In the genomic region with DNA sequence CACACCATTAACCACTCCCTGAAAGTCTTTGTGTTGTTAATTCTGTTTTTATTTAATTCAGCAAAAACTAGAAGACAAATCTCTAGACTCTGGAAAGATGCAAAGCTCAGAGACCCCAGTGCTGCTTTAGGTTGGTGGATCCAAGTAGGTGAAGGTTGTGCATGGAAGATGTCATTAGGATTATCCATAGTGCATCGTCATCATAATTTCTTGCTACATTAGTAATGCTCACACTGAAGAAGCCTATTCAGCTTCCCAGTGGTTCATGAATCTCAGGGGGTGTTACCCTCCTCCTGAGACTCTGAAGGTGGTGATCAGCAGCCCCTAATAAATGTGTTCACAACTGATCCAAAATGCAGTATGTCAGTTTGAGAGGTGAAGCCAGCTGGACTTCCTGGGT, we compare ENCODE assay signal across 3 cellular contexts.
TF ChIP-seq lines count a peak whose summit lies in the region.

No MANE protein-coding gene starts in this region.

TF ChIP-seq in A549, 52 proteins besides CTCF, POLR2A, EP300 and RAD21 (continued from another document):
- TF ChIP-seq, protein P1, sequence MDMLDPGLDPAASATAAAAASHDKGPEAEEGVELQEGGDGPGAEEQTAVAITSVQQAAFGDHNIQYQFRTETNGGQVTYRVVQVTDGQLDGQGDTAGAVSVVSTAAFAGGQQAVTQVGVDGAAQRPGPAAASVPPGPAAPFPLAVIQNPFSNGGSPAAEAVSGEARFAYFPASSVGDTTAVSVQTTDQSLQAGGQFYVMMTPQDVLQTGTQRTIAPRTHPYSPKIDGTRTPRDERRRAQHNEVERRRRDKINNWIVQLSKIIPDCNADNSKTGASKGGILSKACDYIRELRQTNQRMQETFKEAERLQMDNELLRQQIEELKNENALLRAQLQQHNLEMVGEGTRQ (IDR thresholded peaks at IDR 0.05): no peak

TF ChIP-seq in GM23338, 12 proteins besides CTCF, POLR2A, EP300 and RAD21 (continued from another document and continues in another):
- TF ChIP-seq, protein P2, sequence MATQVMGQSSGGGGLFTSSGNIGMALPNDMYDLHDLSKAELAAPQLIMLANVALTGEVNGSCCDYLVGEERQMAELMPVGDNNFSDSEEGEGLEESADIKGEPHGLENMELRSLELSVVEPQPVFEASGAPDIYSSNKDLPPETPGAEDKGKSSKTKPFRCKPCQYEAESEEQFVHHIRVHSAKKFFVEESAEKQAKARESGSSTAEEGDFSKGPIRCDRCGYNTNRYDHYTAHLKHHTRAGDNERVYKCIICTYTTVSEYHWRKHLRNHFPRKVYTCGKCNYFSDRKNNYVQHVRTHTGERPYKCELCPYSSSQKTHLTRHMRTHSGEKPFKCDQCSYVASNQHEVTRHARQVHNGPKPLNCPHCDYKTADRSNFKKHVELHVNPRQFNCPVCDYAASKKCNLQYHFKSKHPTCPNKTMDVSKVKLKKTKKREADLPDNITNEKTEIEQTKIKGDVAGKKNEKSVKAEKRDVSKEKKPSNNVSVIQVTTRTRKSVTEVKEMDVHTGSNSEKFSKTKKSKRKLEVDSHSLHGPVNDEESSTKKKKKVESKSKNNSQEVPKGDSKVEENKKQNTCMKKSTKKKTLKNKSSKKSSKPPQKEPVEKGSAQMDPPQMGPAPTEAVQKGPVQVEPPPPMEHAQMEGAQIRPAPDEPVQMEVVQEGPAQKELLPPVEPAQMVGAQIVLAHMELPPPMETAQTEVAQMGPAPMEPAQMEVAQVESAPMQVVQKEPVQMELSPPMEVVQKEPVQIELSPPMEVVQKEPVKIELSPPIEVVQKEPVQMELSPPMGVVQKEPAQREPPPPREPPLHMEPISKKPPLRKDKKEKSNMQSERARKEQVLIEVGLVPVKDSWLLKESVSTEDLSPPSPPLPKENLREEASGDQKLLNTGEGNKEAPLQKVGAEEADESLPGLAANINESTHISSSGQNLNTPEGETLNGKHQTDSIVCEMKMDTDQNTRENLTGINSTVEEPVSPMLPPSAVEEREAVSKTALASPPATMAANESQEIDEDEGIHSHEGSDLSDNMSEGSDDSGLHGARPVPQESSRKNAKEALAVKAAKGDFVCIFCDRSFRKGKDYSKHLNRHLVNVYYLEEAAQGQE (IDR thresholded peaks at IDR 0.05; ENCODE audit: unreplicated experiment): no peak
- TF ChIP-seq POLR2AphosphoS5 (IDR thresholded peaks at IDR 0.05; ENCODE audit: low read depth) (no peak), CREB1 (CRISPR knock-in tag; IDR thresholded peaks at IDR 0.05; ENCODE audit: low read depth) (no peak), STAT1 (IDR thresholded peaks at IDR 0.05; ENCODE audit: unreplicated experiment) (no peak), EZH2 (IDR thresholded peaks at IDR 0.05; ENCODE audit: low read depth, unreplicated experiment) (no peak)
- TF ChIP-seq, protein P3, sequence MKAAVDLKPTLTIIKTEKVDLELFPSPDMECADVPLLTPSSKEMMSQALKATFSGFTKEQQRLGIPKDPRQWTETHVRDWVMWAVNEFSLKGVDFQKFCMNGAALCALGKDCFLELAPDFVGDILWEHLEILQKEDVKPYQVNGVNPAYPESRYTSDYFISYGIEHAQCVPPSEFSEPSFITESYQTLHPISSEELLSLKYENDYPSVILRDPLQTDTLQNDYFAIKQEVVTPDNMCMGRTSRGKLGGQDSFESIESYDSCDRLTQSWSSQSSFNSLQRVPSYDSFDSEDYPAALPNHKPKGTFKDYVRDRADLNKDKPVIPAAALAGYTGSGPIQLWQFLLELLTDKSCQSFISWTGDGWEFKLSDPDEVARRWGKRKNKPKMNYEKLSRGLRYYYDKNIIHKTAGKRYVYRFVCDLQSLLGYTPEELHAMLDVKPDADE (IDR thresholded peaks at IDR 0.05): no peak
- TF ChIP-seq, protein P4, sequence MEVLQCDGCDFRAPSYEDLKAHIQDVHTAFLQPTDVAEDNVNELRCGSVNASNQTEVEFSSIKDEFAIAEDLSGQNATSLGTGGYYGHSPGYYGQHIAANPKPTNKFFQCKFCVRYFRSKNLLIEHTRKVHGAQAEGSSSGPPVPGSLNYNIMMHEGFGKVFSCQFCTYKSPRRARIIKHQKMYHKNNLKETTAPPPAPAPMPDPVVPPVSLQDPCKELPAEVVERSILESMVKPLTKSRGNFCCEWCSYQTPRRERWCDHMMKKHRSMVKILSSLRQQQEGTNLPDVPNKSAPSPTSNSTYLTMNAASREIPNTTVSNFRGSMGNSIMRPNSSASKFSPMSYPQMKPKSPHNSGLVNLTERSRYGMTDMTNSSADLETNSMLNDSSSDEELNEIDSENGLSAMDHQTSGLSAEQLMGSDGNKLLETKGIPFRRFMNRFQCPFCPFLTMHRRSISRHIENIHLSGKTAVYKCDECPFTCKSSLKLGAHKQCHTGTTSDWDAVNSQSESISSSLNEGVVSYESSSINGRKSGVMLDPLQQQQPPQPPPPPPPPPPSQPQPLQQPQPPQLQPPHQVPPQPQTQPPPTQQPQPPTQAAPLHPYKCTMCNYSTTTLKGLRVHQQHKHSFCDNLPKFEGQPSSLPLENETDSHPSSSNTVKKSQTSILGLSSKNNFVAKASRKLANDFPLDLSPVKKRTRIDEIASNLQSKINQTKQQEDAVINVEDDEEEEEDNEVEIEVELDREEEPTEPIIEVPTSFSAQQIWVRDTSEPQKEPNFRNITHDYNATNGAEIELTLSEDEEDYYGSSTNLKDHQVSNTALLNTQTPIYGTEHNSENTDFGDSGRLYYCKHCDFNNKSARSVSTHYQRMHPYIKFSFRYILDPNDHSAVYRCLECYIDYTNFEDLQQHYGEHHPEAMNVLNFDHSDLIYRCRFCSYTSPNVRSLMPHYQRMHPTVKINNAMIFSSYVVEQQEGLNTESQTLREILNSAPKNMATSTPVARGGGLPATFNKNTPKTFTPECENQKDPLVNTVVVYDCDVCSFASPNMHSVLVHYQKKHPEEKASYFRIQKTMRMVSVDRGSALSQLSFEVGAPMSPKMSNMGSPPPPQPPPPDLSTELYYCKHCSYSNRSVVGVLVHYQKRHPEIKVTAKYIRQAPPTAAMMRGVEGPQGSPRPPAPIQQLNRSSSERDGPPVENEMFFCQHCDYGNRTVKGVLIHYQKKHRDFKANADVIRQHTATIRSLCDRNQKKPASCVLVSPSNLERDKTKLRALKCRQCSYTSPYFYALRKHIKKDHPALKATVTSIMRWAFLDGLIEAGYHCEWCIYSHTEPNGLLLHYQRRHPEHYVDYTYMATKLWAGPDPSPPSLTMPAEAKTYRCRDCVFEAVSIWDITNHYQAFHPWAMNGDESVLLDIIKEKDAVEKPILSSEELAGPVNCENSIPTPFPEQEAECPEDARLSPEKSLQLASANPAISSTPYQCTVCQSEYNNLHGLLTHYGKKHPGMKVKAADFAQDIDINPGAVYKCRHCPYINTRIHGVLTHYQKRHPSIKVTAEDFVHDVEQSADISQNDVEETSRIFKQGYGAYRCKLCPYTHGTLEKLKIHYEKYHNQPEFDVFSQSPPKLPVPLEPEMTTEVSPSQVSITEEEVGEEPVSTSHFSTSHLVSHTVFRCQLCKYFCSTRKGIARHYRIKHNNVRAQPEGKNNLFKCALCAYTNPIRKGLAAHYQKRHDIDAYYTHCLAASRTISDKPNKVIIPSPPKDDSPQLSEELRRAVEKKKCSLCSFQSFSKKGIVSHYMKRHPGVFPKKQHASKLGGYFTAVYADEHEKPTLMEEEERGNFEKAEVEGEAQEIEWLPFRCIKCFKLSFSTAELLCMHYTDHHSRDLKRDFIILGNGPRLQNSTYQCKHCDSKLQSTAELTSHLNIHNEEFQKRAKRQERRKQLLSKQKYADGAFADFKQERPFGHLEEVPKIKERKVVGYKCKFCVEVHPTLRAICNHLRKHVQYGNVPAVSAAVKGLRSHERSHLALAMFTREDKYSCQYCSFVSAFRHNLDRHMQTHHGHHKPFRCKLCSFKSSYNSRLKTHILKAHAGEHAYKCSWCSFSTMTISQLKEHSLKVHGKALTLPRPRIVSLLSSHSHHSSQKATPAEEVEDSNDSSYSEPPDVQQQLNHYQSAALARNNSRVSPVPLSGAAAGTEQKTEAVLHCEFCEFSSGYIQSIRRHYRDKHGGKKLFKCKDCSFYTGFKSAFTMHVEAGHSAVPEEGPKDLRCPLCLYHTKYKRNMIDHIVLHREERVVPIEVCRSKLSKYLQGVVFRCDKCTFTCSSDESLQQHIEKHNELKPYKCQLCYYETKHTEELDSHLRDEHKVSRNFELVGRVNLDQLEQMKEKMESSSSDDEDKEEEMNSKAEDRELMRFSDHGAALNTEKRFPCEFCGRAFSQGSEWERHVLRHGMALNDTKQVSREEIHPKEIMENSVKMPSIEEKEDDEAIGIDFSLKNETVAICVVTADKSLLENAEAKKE (CRISPR knock-in tag; IDR thresholded peaks at IDR 0.05): no peak

TF ChIP-seq in H1, 55 proteins besides CTCF, POLR2A, EP300 and RAD21 (continued from another document):
- no peak for TF ChIP-seq RXRA (IDR thresholded peaks at IDR 0.05; ENCODE audit: insufficient read depth, low read depth, low read length)
- no peak for TF ChIP-seq ASH2L (IDR thresholded peaks at IDR 0.05; ENCODE audit: low read length)
- no peak for TF ChIP-seq HDAC2 (IDR thresholded peaks at IDR 0.05; ENCODE audit: borderline replicate concordance in 1 of 2, low read depth in 2 of 2, low read length in 2 of 2)
- TF ChIP-seq EGR1 (IDR thresholded peaks at IDR 0.05; ENCODE audit: borderline replicate concordance, low read depth, low read length): no peak
- no peak for TF ChIP-seq ZNF274 (IDR thresholded peaks at IDR 0.05; ENCODE audit: borderline replicate concordance, extremely low read depth, low read length)
- TF ChIP-seq CHD2 (IDR thresholded peaks at IDR 0.05; ENCODE audit: low read length): no peak
- TF ChIP-seq SAP30 (IDR thresholded peaks at IDR 0.05; ENCODE audit: insufficient read depth, insufficient replicate concordance, low read length): no peak
- no peak for TF ChIP-seq TEAD4 (IDR thresholded peaks at IDR 0.05; ENCODE audit: low read depth, low read length)
- TF ChIP-seq, protein P5, sequence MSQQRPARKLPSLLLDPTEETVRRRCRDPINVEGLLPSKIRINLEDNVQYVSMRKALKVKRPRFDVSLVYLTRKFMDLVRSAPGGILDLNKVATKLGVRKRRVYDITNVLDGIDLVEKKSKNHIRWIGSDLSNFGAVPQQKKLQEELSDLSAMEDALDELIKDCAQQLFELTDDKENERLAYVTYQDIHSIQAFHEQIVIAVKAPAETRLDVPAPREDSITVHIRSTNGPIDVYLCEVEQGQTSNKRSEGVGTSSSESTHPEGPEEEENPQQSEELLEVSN (IDR thresholded peaks at IDR 0.05): no peak
- TF ChIP-seq, protein P1 (IDR thresholded peaks at IDR 0.05; ENCODE audit: low read length): no peak
- TF ChIP-seq JUND (IDR thresholded peaks at IDR 0.05; ENCODE audit: low read length): no peak
- TF ChIP-seq RBBP5 (IDR thresholded peaks at IDR 0.05; ENCODE audit: borderline replicate concordance, low read depth, low read length): no peak
- TF ChIP-seq KDM5A (IDR thresholded peaks at IDR 0.05; ENCODE audit: low read length): no peak
